9 cellular contexts compared by ENCODE assay signal in genomic region chr18:22378672-22379282, GRCh38. TPM values are rescaled to one million over a fixed set of nuclear protein-coding genes. Genes with fewer than 3 reads are reported as not detected.
A peak's percentile ranks its signal among the peaks of the same experiment; 100 is the strongest.
DNase-seq lines count a peak whose midpoint lies in the region; ATAC-seq, FAIRE-seq and TF ChIP-seq lines count a peak whose summit lies in the region.
"Had no signal": no experiment of that assay in that cellular context is flagged by ENCODE, and none has a peak within 500 bp of the region (broad histone marks: within the 10 kb centered on the region; RNA-seq: fewer than 3 reads in every experiment).

No MANE protein-coding gene starts in this region.

- H3K9ac ChIP-seq in K562 (ENCODE audit: insufficient read depth in 1 of 2, low read depth in 2 of 2, low read length in 2 of 2) (no peak overlapping the region), liver (ENCODE audit: low read depth in 1 of 2, low read length in 2 of 2) (no peak overlapping the region)

- BruUV-seq in K562 (replicated peaks; lab: Mats Ljungman, UMichigan) = no TSS peak

- no peak for TF ChIP-seq EP300 in K562 (IDR thresholded peaks at IDR 0.05; ENCODE audit: low read length)

- TF ChIP-seq RAD21 in K562 (CRISPR knock-in tag; conservative IDR thresholded peaks at IDR 0.05 in 1 of 2, IDR thresholded peaks at IDR 0.05 in 1 of 2) (no peak), liver (IDR thresholded peaks at IDR 0.05) (peak; percentile 71 to 88)

- H3K9me1 ChIP-seq in K562 (ENCODE audit: control insufficient read depth, insufficient read depth, low read length) = no peaks in the 10 kb centered on the region

- H3K79me2 ChIP-seq in K562 (ENCODE audit: control insufficient read depth, insufficient read depth, low read length) = no peaks in the 10 kb centered on the region

- H3K27ac ChIP-seq in K562 (ENCODE audit: extremely low read depth, low read depth, low read length) (no peak overlapping the region), liver (ENCODE audit: low read depth in 1 of 2, low read length in 2 of 2) (no peak overlapping the region)

- 0% methylated on average over 2 of the region's 2 CpGs for WGBS in K562 (ENCODE audit: insufficient coverage, low coverage, missing lambda C conversion rate)
- 53% methylated on average over 2 of the region's 2 CpGs for WGBS in liver

- no peak for FAIRE-seq in K562 (lab: Jason Lieb, UNC)

- in situ Hi-C loops in K562 (cut with MboI) = no loop called here

- no peaks in the 10 kb centered on the region for H3K4me1 Mint-ChIP-seq in activated T-helper 17 cell treated with anti-CD3 and anti-CD28 coated beads, Interleukin-2, amount 50 U/mL, for 72 hours

- H3K27me3 ChIP-seq in K562 (ENCODE audit: control insufficient read depth in 2 of 2, insufficient read depth in 2 of 2, low read length in 2 of 2) (no peaks in the 10 kb centered on the region; a peak in 2 of 5 replicates), liver (ENCODE audit: control insufficient read depth in 4 of 4, insufficient read depth in 4 of 4, low read length in 3 of 4) (no peaks in the 10 kb centered on the region)

- no peak overlapping the region for H3K4me2 ChIP-seq in K562 (ENCODE audit: insufficient read depth, low read length)

- CTCF ChIA-PET in K562 (lab: Yijun Ruan, JAX; ENCODE audit: low intra/inter-chr PET ratio) = no interaction called here

- H4K20me1 ChIP-seq in K562 (replicated peaks; ENCODE audit: control insufficient read depth, insufficient read depth, low read length) = no peaks in the 10 kb centered on the region

- H3K4me3 Mint-ChIP-seq in activated T-helper 17 cell treated with anti-CD3 and anti-CD28 coated beads, Interleukin-2, amount 50 U/mL, for 72 hours = no peak overlapping the region

- H3K4me3 ChIP-seq in LNCaP clone FGC (ENCODE audit: low read depth, low read length) (no peak overlapping the region), K562 (no peak overlapping the region), liver (ENCODE audit: low read depth in 1 of 3, low read length in 3 of 3) (no peak overlapping the region)

- no peak overlapping the region for H3K27ac Mint-ChIP-seq in activated T-helper 17 cell treated with anti-CD3 and anti-CD28 coated beads, Interleukin-2, amount 50 U/mL, for 72 hours

- H3K27me3 Mint-ChIP-seq in activated T-helper 17 cell treated with anti-CD3 and anti-CD28 coated beads, Interleukin-2, amount 50 U/mL, for 72 hours = no peaks in the 10 kb centered on the region

- no peak for DNase-seq in GM10266 (ENCODE audit: extremely low spot score)
- no peak for DNase-seq in LNCaP clone FGC (ENCODE audit: low read depth)
- DNase-seq in K562 (ENCODE audit: extremely low read depth in 1 of 4, low spot score in 3 of 4) = peak; percentile 16 to 37 (median 24)
- DNase-seq in cerebellar cortex (ENCODE audit: low spot score) = no peak
- DNase-seq in activated naive CD4-positive, alpha-beta T cell treated with Interleukin-2 at 50 U/mL for 16 hours = no peak
- DNase-seq in NCI-H1048 (lab: John Stamatoyannopoulos, UW) = no peak

- POLR2A ChIA-PET in K562 (lab: Yijun Ruan, JAX) = interaction anchor here (0.5 to 0.7 kb wide), 2 partner anchors 233 to 1017 kb away, joined by 3 read pairs; no protein-coding TSS in a partner anchor

- H3K36me3 ChIP-seq in K562 (ENCODE audit: control insufficient read depth, insufficient read depth, low read length) (no peaks in the 10 kb centered on the region), liver (ENCODE audit: control insufficient read depth in 4 of 4, insufficient read depth in 3 of 4, low read depth in 1 of 4, low read length in 3 of 4) (no peaks in the 10 kb centered on the region)

- H3K4me1 ChIP-seq in K562 (replicated peaks in 1 of 2; ENCODE audit: control insufficient read depth in 2 of 2, insufficient read depth in 2 of 2, low read length in 2 of 2) (no peaks in the 10 kb centered on the region), liver (ENCODE audit: control insufficient read depth in 4 of 4, insufficient read depth in 4 of 4, low read length in 3 of 4) (no peaks in the 10 kb centered on the region)

- H3K9me3 Mint-ChIP-seq in activated T-helper 17 cell treated with anti-CD3 and anti-CD28 coated beads, Interleukin-2, amount 50 U/mL, for 72 hours = no peaks in the 10 kb centered on the region

- H3K9me3 ChIP-seq in K562 (replicated peaks; ENCODE audit: control insufficient read depth, insufficient read depth, low read depth, low read length) = no peaks in the 10 kb centered on the region
- no peaks in the 10 kb centered on the region for H3K9me3 ChIP-seq in liver (ENCODE audit: control insufficient read depth in 4 of 4, low read length in 3 of 4)

- intact Hi-C loops in K562 (cut with micrococcal nuclease) = no loop called here

- H2AFZ ChIP-seq in K562 (ENCODE audit: low read depth, low read length) = no peak overlapping the region

- ATAC-seq in K562 = peak; percentile 75
- no peak for ATAC-seq in activated T-helper 17 cell treated with anti-CD3 and anti-CD28 coated beads, Interleukin-2, amount 50 U/mL, for 72 hours (replicated peaks)

- no peaks in the 10 kb centered on the region for H3K36me3 Mint-ChIP-seq in activated T-helper 17 cell treated with anti-CD3 and anti-CD28 coated beads, Interleukin-2, amount 50 U/mL, for 72 hours (ENCODE audit: low read depth)

- peak; percentile 31 for TF ChIP-seq CTCF in GM10266 (IDR thresholded peaks at IDR 0.05; ENCODE audit: control insufficient read depth, insufficient read depth, low read depth, missing control alignments)
- TF ChIP-seq CTCF in LNCaP clone FGC (IDR thresholded peaks at IDR 0.05; ENCODE audit: control insufficient read depth, extremely low read depth, insufficient read depth) = peak; percentile 65
- peak; percentile 23 to 47 (median 46); a peak in 5 of 6 replicates for TF ChIP-seq CTCF in K562 (IDR thresholded peaks at IDR 0.05 in 2 of 3, conservative IDR thresholded peaks at IDR 0.05 in 1 of 3; ENCODE audit: insufficient read depth in 2 of 3, low read depth in 1 of 3, low read length in 3 of 3)
- TF ChIP-seq CTCF in liver (IDR thresholded peaks at IDR 0.05; ENCODE audit: low read depth, low read length, missing input control) = peak; percentile 62

- no peak for TF ChIP-seq POLR2A in K562 (conservative IDR thresholded peaks at IDR 0.05)

TF ChIP-seq in K562, 482 proteins besides CTCF, POLR2A, EP300 and RAD21 (continues in another document):
- TF ChIP-seq ZNF121 (CRISPR knock-in tag; conservative IDR thresholded peaks at IDR 0.05) (no peak), HNRNPUL1 (IDR thresholded peaks at IDR 0.05; ENCODE audit: low read length) (no peak), PRMT5 (CRISPR knock-in tag; IDR thresholded peaks at IDR 0.05) (no peak), ZBTB43 (CRISPR knock-in tag; IDR thresholded peaks at IDR 0.05) (no peak), CEBPG (CRISPR knock-in tag; IDR thresholded peaks at IDR 0.05) (no peak), CEBPG (tag; conservative IDR thresholded peaks at IDR 0.05 in 1 of 2, IDR thresholded peaks at IDR 0.05 in 1 of 2) (no peak)

TF ChIP-seq in liver, 16 proteins besides CTCF, POLR2A, EP300 and RAD21:
- no peak for TF ChIP-seq MAX (IDR thresholded peaks at IDR 0.05)
- no peak for TF ChIP-seq FOXA1 (IDR thresholded peaks at IDR 0.05)
- peak in 1 of 2 donors; percentile 19 for TF ChIP-seq RXRA (IDR thresholded peaks at IDR 0.05)

RNA-seq across cellular contexts. Expression of gene CTAGE1, which starts 38.9 kb away (rescaled TPM):
- not detected in 2 replicates for total RNA-seq in K562 (2011; cell fraction: chromatin; rRNA removed; ENCODE audit: low replicate concordance)
- total RNA-seq in K562 (2011; cell fraction: nucleolus; rRNA removed) = not detected in 2 replicates
- total RNA-seq in K562 (2011; cell fraction: nucleoplasm; rRNA removed) = not detected in 2 replicates
- total RNA-seq in K562 (2014; rRNA removed) (not detected in 2 replicates), K562 (2014; rRNA removed; fragmentation: Illumina TruSeq; extraction: Trizol) (not detected in 2 replicates), K562 (2015; rRNA removed; fragmentation: Illumina TruSeq; extraction: Trizol) (not detected in 2 replicates), K562 (2021) (not detected in 2 replicates), liver (not detected)
- polyA plus RNA-seq in K562 (2011; rRNA removed) (not detected in 2 replicates), K562 (2014; fragmentation: Illumina TruSeq; extraction: Trizol) (not detected in 2 replicates), K562 (2014; fragmentation: Nextera tagmentation; extraction: Ambion mirVana) (not detected), K562 (2014; rRNA removed) (not detected in 2 replicates), liver (not detected)
- not detected in 2 replicates for polyA plus RNA-seq in K562 (2011; cell fraction: cytosol; rRNA removed)
- polyA plus RNA-seq in K562 (2011; cell fraction: nucleus; rRNA removed) = not detected in 2 replicates
- not detected in 2 replicates for polyA plus RNA-seq in K562 (2012)
- polyA minus RNA-seq in K562 (2011; rRNA and poly(A)+ RNA removed) = not detected in 2 replicates
- polyA minus RNA-seq in K562 (2011; cell fraction: cytosol; rRNA and poly(A)+ RNA removed) = not detected in 2 replicates
- polyA minus RNA-seq in K562 (2011; cell fraction: nucleus; rRNA and poly(A)+ RNA removed) = not detected in 2 replicates
- total RNA-seq in activated T-helper 17 cell treated with anti-CD3 and anti-CD28 coated beads, Interleukin-2, amount 50 U/mL, for 72 hours = not detected
- total RNA-seq: skeletal muscle tissue had no signal

Comparison
In these comparisons a context has a peak if more than half of its experiments do, and no peak if none do; other contexts are left out.
1. DNase-seq: peak in K562 (4 of 4); none in GM10266 (single experiment), LNCaP clone FGC (single experiment), cerebellar cortex (single experiment), activated naive CD4-positive, alpha-beta T cell treated with Interleukin-2 at 50 U/mL for 16 hours (single experiment) and NCI-H1048 (single experiment).
2. Peak in every context shown above with its lines, with median percentiles within 50 percentile points of each other: CTCF ChIP-seq.